ENCODE assay signal across 1 cellular context in genomic region chr5:154758501-154758900, GRCh38.
TF ChIP-seq lines count a peak whose summit lies in the region.

No MANE protein-coding gene starts in this region.

TF ChIP-seq in WTC11, 78 proteins besides CTCF, POLR2A, EP300 and RAD21 (continued from another document):
- TF ChIP-seq ERG (CRISPR knock-in tag; IDR thresholded peaks at IDR 0.05) (no peak), MLX (CRISPR knock-in tag; IDR thresholded peaks at IDR 0.05) (no peak), ARID4B (CRISPR knock-in tag; IDR thresholded peaks at IDR 0.05; ENCODE audit: borderline replicate concordance) (no peak), NFE2L1 (CRISPR knock-in tag; IDR thresholded peaks at IDR 0.05) (no peak), FOXK1 (CRISPR knock-in tag; IDR thresholded peaks at IDR 0.05) (no peak), TEAD4 (CRISPR knock-in tag; IDR thresholded peaks at IDR 0.05) (no peak), ZNF532 (CRISPR knock-in tag; IDR thresholded peaks at IDR 0.05; ENCODE audit: borderline replicate concordance) (no peak), SMAD3 (CRISPR knock-in tag; IDR thresholded peaks at IDR 0.05; ENCODE audit: borderline replicate concordance) (no peak), NR1H2 (CRISPR knock-in tag; IDR thresholded peaks at IDR 0.05) (no peak), USF2 (CRISPR knock-in tag; IDR thresholded peaks at IDR 0.05) (no peak)
